In genomic region chr19:57559008-57559403, GRCh38 we compare ENCODE assay signal across 8 cellular contexts. TPM values are rescaled to one million over a fixed set of nuclear protein-coding genes. Genes with fewer than 3 reads are reported as not detected.
DNase-seq lines count a peak whose midpoint lies in the region; ATAC-seq and TF ChIP-seq lines count a peak whose summit lies in the region.

No MANE protein-coding gene starts in this region.

- no peak for TF ChIP-seq CTCF in GM23338 (conservative IDR thresholded peaks at IDR 0.05; ENCODE audit: low read depth in 2 of 2)
- no peak for TF ChIP-seq CTCF in Panc1 (IDR thresholded peaks at IDR 0.05)

- no peaks in the 10 kb centered on the region for H3F3A ChIP-seq in GM23338 (replicated peaks; ENCODE audit: low read depth)

- no peaks in the 10 kb centered on the region for H3K27me3 ChIP-seq in GM23338 (ENCODE audit: insufficient read depth)
- no peaks in the 10 kb centered on the region for H3K27me3 ChIP-seq in Panc1 (ENCODE audit: control insufficient read depth, insufficient read depth, low read length)

- peaks cover 29% of the 10 kb centered on the region; the same call in 1 of the 2 replicates for H3K9me3 ChIP-seq in Panc1 (ENCODE audit: control insufficient read depth, insufficient read depth, low read depth, low read length)

- H3K4me3 ChIP-seq in GM23338: peak overlapping the region; percentile 96
- H3K4me3 ChIP-seq in Panc1 (ENCODE audit: low read depth in 2 of 2, low read length in 2 of 2): peak overlapping the region; percentile 89 to 93

- peak overlapping the region; percentile 93 for H3K27ac Mint-ChIP-seq in GM23338
- H3K27ac Mint-ChIP-seq in stimulated activated naive CD8-positive, alpha-beta T cell treated with anti-CD3 and anti-CD28 coated beads, Interleukin-15, amount 100 ng/mL, for 72 hours: peak overlapping the region; percentile 78 to 100

- H3K27me3 Mint-ChIP-seq in GM23338 (ENCODE audit: insufficient read depth, low read depth, poor library complexity): no peaks in the 10 kb centered on the region
- H3K27me3 Mint-ChIP-seq in stimulated activated naive CD8-positive, alpha-beta T cell treated with anti-CD3 and anti-CD28 coated beads, Interleukin-15, amount 100 ng/mL, for 72 hours: no peaks in the 10 kb centered on the region

- H3K27ac ChIP-seq in GM23338 (ENCODE audit: low read depth): no peak overlapping the region
- peak overlapping the region; percentile 79 for H3K27ac ChIP-seq in Panc1 (ENCODE audit: low read length)

- H3K4me1 ChIP-seq in GM23338 (ENCODE audit: insufficient read depth) (peaks cover 6% of the 10 kb centered on the region), Panc1 (ENCODE audit: control insufficient read depth, insufficient read depth, low read length) (peaks cover 7% of the 10 kb centered on the region)

- H2AFZ ChIP-seq in GM23338: peak overlapping the region; percentile 93

- in situ Hi-C loops in Panc1 (cut with HindIII; ENCODE audit: low pct_unique_long_range_greater_than_20kb, low sequenced_read_pairs): no loop called here

- H4K20me1 ChIP-seq in GM23338 (replicated peaks; ENCODE audit: insufficient read depth): peaks cover 9% of the 10 kb centered on the region

- H3K9me3 Mint-ChIP-seq in GM23338: peaks cover 44% of the 10 kb centered on the region
- H3K9me3 Mint-ChIP-seq in stimulated activated naive CD8-positive, alpha-beta T cell treated with anti-CD3 and anti-CD28 coated beads, Interleukin-15, amount 100 ng/mL, for 72 hours: peaks cover 23 to 70% of the 10 kb centered on the region in 2 donors

- CTCF ChIA-PET in Panc1 (lab: Charles Lee): no interaction called here

- DNase-seq in EH (ENCODE audit: low read depth): peak; percentile 40
- DNase-seq in GM23338 (ENCODE audit: low spot score): peak; percentile 55
- no peak for DNase-seq in Panc1 (ENCODE audit: low read depth, low spot score)
- DNase-seq in cerebellum (ENCODE audit: low spot score): peak; percentile 15
- DNase-seq in left lobe of liver (ENCODE audit: low spot score): no peak
- peak; percentile 17 to 25 for DNase-seq in stimulated activated naive CD8-positive, alpha-beta T cell treated with anti-CD3 and anti-CD28 coated beads, Interleukin-15, amount 100 ng/mL, for 72 hours
- DNase-seq in NCI-H2029 treated with DMSO at 0.1 percent for 48 hours (lab: John Stamatoyannopoulos, UW): no peak
- no peak for DNase-seq in NCI-H2107 treated with DMSO at 0.1 percent for 48 hours (lab: John Stamatoyannopoulos, UW; ENCODE audit: unreplicated experiment)

- peaks cover 22% of the 10 kb centered on the region for H3K79me2 ChIP-seq in GM23338 (replicated peaks; ENCODE audit: insufficient read depth)

- intact Hi-C loops in Panc1 (cut with micrococcal nuclease; ENCODE audit: unreplicated experiment): no loop called here

- ATAC-seq in GM23338: peak; percentile 68
- peak; percentile 64 for ATAC-seq in Panc1
- ATAC-seq in left lobe of liver: peak; percentile 8
- peak; percentile 70 for ATAC-seq in stimulated activated naive CD8-positive, alpha-beta T cell treated with anti-CD3 and anti-CD28 coated beads, Interleukin-15, amount 100 ng/mL, for 72 hours

- peak overlapping the region; percentile 99 for H3K4me3 Mint-ChIP-seq in GM23338
- H3K4me3 Mint-ChIP-seq in stimulated activated naive CD8-positive, alpha-beta T cell treated with anti-CD3 and anti-CD28 coated beads, Interleukin-15, amount 100 ng/mL, for 72 hours: peak overlapping the region; percentile 98

- POLR2A ChIA-PET in Panc1 (lab: Charles Lee): no interaction called here

- BruUV-seq in Panc1 (replicated peaks; lab: Mats Ljungman, UMichigan): no TSS peak

- H3K36me3 ChIP-seq in GM23338 (ENCODE audit: insufficient read depth): peaks cover 19% of the 10 kb centered on the region; the same call in 1 of the 2 replicates
- no peaks in the 10 kb centered on the region for H3K36me3 ChIP-seq in Panc1 (ENCODE audit: control insufficient read depth, insufficient read depth, low read length)

- peaks cover 8% of the 10 kb centered on the region; the same call in 1 of the 2 replicates for H3K9me2 ChIP-seq in GM23338 (ENCODE audit: insufficient read depth)

- H3K4me2 ChIP-seq in GM23338: peak overlapping the region; percentile 96

- peaks cover 11% of the 10 kb centered on the region for H3K4me1 Mint-ChIP-seq in GM23338
- H3K4me1 Mint-ChIP-seq in stimulated activated naive CD8-positive, alpha-beta T cell treated with anti-CD3 and anti-CD28 coated beads, Interleukin-15, amount 100 ng/mL, for 72 hours: peaks cover 36% of the 10 kb centered on the region

- peaks cover 49% of the 10 kb centered on the region for H3K36me3 Mint-ChIP-seq in GM23338 (ENCODE audit: low read depth)

TF ChIP-seq in GM23338, 12 proteins besides CTCF, POLR2A, EP300 and RAD21:
- TF ChIP-seq JUNB (IDR thresholded peaks at IDR 0.05; ENCODE audit: unreplicated experiment): no peak
- TF ChIP-seq REST (IDR thresholded peaks at IDR 0.05; ENCODE audit: unreplicated experiment): no peak

RNA-seq across cellular contexts. Expression of gene ZNF550, which starts 0.7 kb away (rescaled TPM):
- total RNA-seq in GM23338 (2014; rRNA removed; shearing (Covaris generic)): 13.1 and 14.7 TPM in 2 replicates
- polyA plus RNA-seq in GM23338 (2016; fragmentation: Nextera tagmentation; extraction: Ambion mirVana): 4.6 and 5.7 TPM in 2 replicates
- total RNA-seq in Panc1 (2021; ENCODE audit: unreplicated experiment): 15.1 TPM
- polyA plus RNA-seq in Panc1 (2012; ENCODE audit: insufficient read length): 7.8 TPM
- 14.2 TPM for total RNA-seq in cerebellum
- 2.4 TPM for total RNA-seq in left lobe of liver

RNA-seq across cellular contexts. Expression of gene ZNF416, which starts 19.7 kb away (rescaled TPM):
- 8.6 and 11.9 TPM in 2 replicates for total RNA-seq in GM23338 (2014; rRNA removed; shearing (Covaris generic))
- 3.3 and 4.3 TPM in 2 replicates for polyA plus RNA-seq in GM23338 (2016; fragmentation: Nextera tagmentation; extraction: Ambion mirVana)
- total RNA-seq in Panc1 (2021; ENCODE audit: unreplicated experiment) (8.7 TPM), cerebellum (9.6 TPM), left lobe of liver (1.4 TPM)
- polyA plus RNA-seq in Panc1 (2012; ENCODE audit: insufficient read length): 4.1 TPM

RNA-seq across cellular contexts. Expression of gene ZIK1, which starts 24.9 kb away (rescaled TPM):
- total RNA-seq in GM23338 (2014; rRNA removed; shearing (Covaris generic)): 33.9 and 40.5 TPM in 2 replicates
- polyA plus RNA-seq in GM23338 (2016; fragmentation: Nextera tagmentation; extraction: Ambion mirVana): 7.7 and 10.3 TPM in 2 replicates
- total RNA-seq in Panc1 (2021; ENCODE audit: unreplicated experiment): not detected
- not detected for polyA plus RNA-seq in Panc1 (2012; ENCODE audit: insufficient read length)
- total RNA-seq in cerebellum: 18.5 TPM
- total RNA-seq in left lobe of liver: 0.18 TPM

RNA-seq across cellular contexts. Expression of gene ZNF549, which starts 31.9 kb away (rescaled TPM):
- 10.2 and 11.6 TPM in 2 replicates for total RNA-seq in GM23338 (2014; rRNA removed; shearing (Covaris generic))
- 3.5 and 4.3 TPM in 2 replicates for polyA plus RNA-seq in GM23338 (2016; fragmentation: Nextera tagmentation; extraction: Ambion mirVana)
- total RNA-seq in Panc1 (2021; ENCODE audit: unreplicated experiment): not detected
- polyA plus RNA-seq in Panc1 (2012; ENCODE audit: insufficient read length): 0.04 TPM
- total RNA-seq in cerebellum: 22.6 TPM
- 1.0 TPM for total RNA-seq in left lobe of liver

RNA-seq across cellular contexts. Expression of gene ZNF530, which starts 40.7 kb away (rescaled TPM):
- 8.4 and 11.2 TPM in 2 replicates for total RNA-seq in GM23338 (2014; rRNA removed; shearing (Covaris generic))
- 3.3 and 4.4 TPM in 2 replicates for polyA plus RNA-seq in GM23338 (2016; fragmentation: Nextera tagmentation; extraction: Ambion mirVana)
- 8.9 TPM for total RNA-seq in Panc1 (2021; ENCODE audit: unreplicated experiment)
- 2.4 TPM for polyA plus RNA-seq in Panc1 (2012; ENCODE audit: insufficient read length)
- total RNA-seq in cerebellum: 6.2 TPM
- total RNA-seq in left lobe of liver: 0.50 TPM

Comparison
In these comparisons a context has a peak if more than half of its experiments do, and no peak if none do; other contexts are left out.
1. DNase-seq: peak in EH (single experiment), GM23338 (single experiment), cerebellum (single experiment) and stimulated activated naive CD8-positive, alpha-beta T cell treated with anti-CD3 and anti-CD28 coated beads, Interleukin-15, amount 100 ng/mL, for 72 hours (2 of 2); none in Panc1 (single experiment), left lobe of liver (single experiment), NCI-H2029 treated with DMSO at 0.1 percent for 48 hours (single experiment) and NCI-H2107 treated with DMSO at 0.1 percent for 48 hours (single experiment).
2. ATAC-seq: peak in every context shown above with its lines; median percentile 70 in stimulated activated naive CD8-positive, alpha-beta T cell treated with anti-CD3 and anti-CD28 coated beads, Interleukin-15, amount 100 ng/mL, for 72 hours; 68 in GM23338; 64 in Panc1; 8 in left lobe of liver.
3. RNA of gene ZIK1, which starts 24.9 kb away (total RNA-seq): 33.9 to 40.5 TPM in GM23338 and 18.5 TPM in cerebellum (single experiment); 0.18 TPM in left lobe of liver (single experiment) and not detected in Panc1 (single experiment); every median in the first group is over 10 times any median in the second.